In the genomic region with DNA sequence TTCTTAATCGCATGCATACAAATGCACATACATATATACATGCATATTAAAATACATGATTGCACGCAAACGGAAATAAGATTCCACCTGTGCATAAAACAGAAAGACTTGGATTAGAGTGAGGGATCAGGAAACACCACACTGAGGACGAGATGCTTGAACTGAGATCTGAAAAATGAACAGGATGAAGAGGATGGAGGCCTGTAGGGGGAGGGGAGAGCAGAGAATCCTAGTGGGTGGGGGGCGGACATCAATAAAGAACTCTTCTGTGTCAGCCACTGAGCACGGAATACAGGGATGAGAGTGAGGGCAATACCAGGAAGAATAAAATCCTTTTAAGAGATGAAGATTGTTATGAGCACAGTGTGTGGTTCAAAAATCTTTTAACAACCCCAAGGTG, we compare ENCODE assay signal across 10 cellular contexts. TPM values are rescaled to one million over a fixed set of nuclear protein-coding genes. Genes with fewer than 3 reads are reported as not detected.
"Had no signal": no experiment of that assay in that cellular context is flagged by ENCODE, and none has a peak within 500 bp of the region (broad histone marks: within the 10 kb centered on the region; RNA-seq: fewer than 3 reads in every experiment).

No MANE protein-coding gene starts in this region.

RNA-seq across cellular contexts. Expression of a gene that starts 1.4 kb away (rescaled TPM):
- total RNA-seq: activated CD4-positive, alpha-beta T cell treated with anti-CD3 and anti-CD28 coated beads for 36 hours; activated CD4-positive, alpha-beta T cell treated with anti-CD3 and anti-CD28 coated beads, Interleukin-2, amount 10 ng/mL, durations not matched to agents 7 days and 5 days; activated CD8-positive, alpha-beta T cell treated with anti-CD3 and anti-CD28 coated beads, Interleukin-2, amount 10 ng/mL, durations not matched to agents 7 days and 5 days; activated naive CD8-positive, alpha-beta T cell treated with anti-CD3 and anti-CD28 coated beads, Interleukin-2, amount 10 ng/mL, durations not matched to agents 7 days and 5 days; activated T-helper 2 cell treated with anti-CD3 and anti-CD28 coated beads, Interferon-gamma antibody, Interleukin-2, Interleukin-4, amounts not matched to agents 10 μg/mL and 5 μg/mL and 100 μg/mL, durations not matched to agents 14 hours and 24 hours and 36 hours; LHCN-M2; M059J; Peyer's patch; SJSA1; WTC11 had no signal
